ENCODE assay signal across 9 cellular contexts in genomic region chrX:133792198-133792953, GRCh38.
DNase-seq lines count a peak whose midpoint lies in the region; ATAC-seq and TF ChIP-seq lines count a peak whose summit lies in the region.
"Had no signal": no experiment of that assay in that cellular context is flagged by ENCODE, and none has a peak within 500 bp of the region (broad histone marks: within the 10 kb centered on the region; RNA-seq: fewer than 3 reads in every experiment).

No MANE protein-coding gene starts in this region.

- no peaks in the 10 kb centered on the region for H3K27me3 ChIP-seq in Karpas-422 (ENCODE audit: low read length)
- no peaks in the 10 kb centered on the region for H3K27me3 ChIP-seq in ovary
- no peaks in the 10 kb centered on the region for H3K27me3 ChIP-seq in transverse colon

- TF ChIP-seq EP300 in ovary (IDR thresholded peaks at IDR 0.05) (no peak), transverse colon (IDR thresholded peaks at IDR 0.05; ENCODE audit: low read depth) (no peak)

- H3K4me2 ChIP-seq in Karpas-422 (ENCODE audit: low read depth, low read length, poor library complexity, severe bottlenecking), result no peak overlapping the region

- no peaks in the 10 kb centered on the region for H3K9me2 ChIP-seq in Karpas-422 (replicated peaks; ENCODE audit: insufficient read depth, low read length)

- H4K20me1 ChIP-seq in Karpas-422 (ENCODE audit: insufficient read depth, low read depth, low read length), result no peaks in the 10 kb centered on the region

- in situ Hi-C loops in Caki2 (cut with HindIII; ENCODE audit: low pct_unique_long_range_greater_than_20kb, low sequenced_read_pairs), result no loop called here
- in situ Hi-C loops in transverse colon (cut with MboI; ENCODE audit: low pct_ligation_motif_present in 1 of 4, low pct_unique_long_range_greater_than_20kb in 1 of 4, low sequenced_read_pairs in 3 of 4), result no loop called here

- DNase-seq in Caki2 (ENCODE audit: low read depth), result peak; percentile 61
- DNase-seq in Karpas-422, result peak; percentile 86
- DNase-seq in RWPE1 (ENCODE audit: low spot score), result peak; percentile 54
- peak; percentile 35 for DNase-seq in activated gamma-delta T cell treated with anti-CD3 and anti-CD28 coated beads, Interleukin-2, amount 50 U/mL, for 16 hours (ENCODE audit: low read depth)
- DNase-seq in globus pallidus (ENCODE audit: low spot score), result peak; percentile 80
- peak; percentile 56 to 70 (median 64) for DNase-seq in ovary
- DNase-seq in transverse colon, result peak; percentile 65

- TF ChIP-seq POLR2A in ovary (IDR thresholded peaks at IDR 0.05), result no peak
- no peak for TF ChIP-seq POLR2A in transverse colon (IDR thresholded peaks at IDR 0.05)

- H2AFZ ChIP-seq in Karpas-422 (ENCODE audit: low read length), result no peak overlapping the region

- 7 to 11% (median 11%) methylated on average over 7 of the region's 7 CpGs for WGBS in ovary, 3 donors
- 3% methylated on average over 7 of the region's 7 CpGs; no CpG with 5 or more reads in 1 of the 2 donors for WGBS in transverse colon (ENCODE audit: low coverage in 1 of 2), 2 donors

- no peaks in the 10 kb centered on the region for H3K79me2 ChIP-seq in Karpas-422 (ENCODE audit: low read length)

- POLR2A ChIA-PET in RWPE1 (lab: Yijun Ruan, JAX; ENCODE audit: low non-redundant PET), result no interaction called here

- no peak overlapping the region for H3K27ac ChIP-seq in Karpas-422 (ENCODE audit: low read length)
- H3K27ac ChIP-seq in RWPE1, result no peak overlapping the region
- H3K27ac ChIP-seq in ovary, result no peak overlapping the region
- no peak overlapping the region for H3K27ac ChIP-seq in transverse colon
- H3K27ac ChIP-seq: epithelial cell of prostate had no signal

- no peaks in the 10 kb centered on the region for H3K36me3 ChIP-seq in Karpas-422 (ENCODE audit: insufficient read depth, low read length)
- no peaks in the 10 kb centered on the region for H3K36me3 ChIP-seq in ovary
- H3K36me3 ChIP-seq in transverse colon, result no peaks in the 10 kb centered on the region

- H3K9me3 ChIP-seq in Karpas-422 (ENCODE audit: low read length) (no peaks in the 10 kb centered on the region), ovary (no peaks in the 10 kb centered on the region), transverse colon (no peaks in the 10 kb centered on the region)

- CTCF ChIA-PET in RWPE1 (lab: Yijun Ruan, JAX), result interaction anchor here (0.5 to 2.3 kb wide), 15 partner anchors 9 to 991 kb away, joined by 3 to 10 read pairs (median 3); no protein-coding TSS in a partner anchor

- peak; percentile 75 for ATAC-seq in GM21367 (IDR thresholded peaks at IDR 0.05; ENCODE audit: unreplicated experiment)

- intact Hi-C loops in ovary (cut with DNase I) (no loop called here), transverse colon (cut with DNase I; ENCODE audit: low total_unique reads) (no loop called here)

- H3K9ac ChIP-seq in Karpas-422 (ENCODE audit: low read length), result no peak overlapping the region

- H3K4me1 ChIP-seq in Karpas-422 (ENCODE audit: low read length) (peaks cover 4% of the 10 kb centered on the region), ovary (ENCODE audit: insufficient read depth) (no peaks in the 10 kb centered on the region), transverse colon (no peaks in the 10 kb centered on the region)

- no peak overlapping the region for H3K4me3 ChIP-seq in Karpas-422 (ENCODE audit: low read length)
- no peak overlapping the region for H3K4me3 ChIP-seq in ovary
- H3K4me3 ChIP-seq in transverse colon, result no peak overlapping the region

- TF ChIP-seq CTCF in RWPE1 (conservative IDR thresholded peaks at IDR 0.05; ENCODE audit: low read depth), result peak; percentile 80
- peak; percentile 25 to 84 (median 83) for TF ChIP-seq CTCF in ovary (IDR thresholded peaks at IDR 0.05)
- TF ChIP-seq CTCF in transverse colon (IDR thresholded peaks at IDR 0.05), result peak; percentile 79 to 93 (median 91)

Comparison
In these comparisons a context has a peak if more than half of its experiments do, and no peak if none do; other contexts are left out.
1. DNase-seq: peak in every context shown above with its lines; median percentile 86 in Karpas-422; 80 in globus pallidus; 65 in transverse colon; 64 in ovary; 61 in Caki2; 54 in RWPE1; 35 in activated gamma-delta T cell treated with anti-CD3 and anti-CD28 coated beads, Interleukin-2, amount 50 U/mL, for 16 hours.